8 cellular contexts compared by ENCODE assay signal in genomic region chr7:65447041-65447440, GRCh38.
DNase-seq lines count a peak whose midpoint lies in the region; ATAC-seq, FAIRE-seq and TF ChIP-seq lines count a peak whose summit lies in the region.
"Not testable (repeated sequence)": the region's sequence is repeated elsewhere in the genome, so short reads cannot be mapped to it uniquely, and the experiment has no call there.

No MANE protein-coding gene starts in this region.

- not testable (repeated sequence) for TF ChIP-seq EP300 in H1 (IDR thresholded peaks at IDR 0.05; ENCODE audit: borderline replicate concordance in 1 of 2, low read depth in 2 of 2, low read length in 2 of 2)

- H3K4ac ChIP-seq in H1 (replicated peaks; ENCODE audit: insufficient read length, low read depth, low read length), result not testable (repeated sequence)

- ATAC-seq in activated T-cell treated with anti-CD3 and anti-CD28 coated beads, Interleukin-2, amount 50 U/mL, for 72 hours (replicated peaks in 1 of 2), result not testable (repeated sequence)

- not testable (repeated sequence) for H3K79me2 ChIP-seq in GM23248 (ENCODE audit: insufficient read depth); H1 (ENCODE audit: control insufficient read depth in 1 of 2, insufficient read depth in 2 of 2, low read length in 2 of 2)

- FAIRE-seq in H1 (lab: Jason Lieb, UNC), result not testable (repeated sequence)

- peak; percentile 81 for DNase-seq in DMS53 (lab: John Stamatoyannopoulos, UW)
- peak; percentile 33 for DNase-seq in GM23248
- peak; percentile 60 for DNase-seq in NAMALWA (ENCODE audit: low spot score)
- DNase-seq in RKO (ENCODE audit: low spot score), result peak; percentile 29
- peak; percentile 5 to 6 for DNase-seq in activated T-cell treated with anti-CD3 and anti-CD28 coated beads, Interleukin-2, amount 50 U/mL, for 72 hours
- DNase-seq in H1 (ENCODE audit: low read depth in 1 of 2, low spot score in 2 of 2), result peak in 1 of 2 experiments; percentile 66
- DNase-seq in iPS DF 6.9 (ENCODE audit: low read depth, low spot score), result peak; percentile 2
- not testable (repeated sequence) for DNase-seq in type B pancreatic cell (ENCODE audit: extremely low spot score, unreplicated experiment)

- H3K14ac ChIP-seq in H1 (ENCODE audit: insufficient read length), result not testable (repeated sequence)

- 64 to 68% methylated on average over 8 of the region's 8 CpGs for WGBS in GM23248 (ENCODE audit: low coverage in 1 of 2, low lambda C conversion rate in 2 of 2, missing lambda C conversion rate in 2 of 2), 2 experiments
- 66% methylated on average over 8 of the region's 8 CpGs; no CpG with 5 or more reads in 1 of the 2 experiments for WGBS in H1 (ENCODE audit: extremely low coverage in 1 of 2, insufficient coverage in 1 of 2, insufficient read length in 1 of 2, insufficient replicate concordance in 2 of 2, low coverage in 1 of 2, low lambda C conversion rate in 2 of 2, missing lambda C conversion rate in 1 of 2), 2 experiments
- no CpG with 5 or more reads among the region's 8 CpGs for WGBS in iPS DF 6.9 (ENCODE audit: insufficient coverage, insufficient read length)

- not testable (repeated sequence) for H3K56ac ChIP-seq in H1 (replicated peaks; ENCODE audit: insufficient read length, low read depth, low read length)

- H3K23me2 ChIP-seq in H1 (ENCODE audit: low read depth, low read length), result not testable (repeated sequence)

- H3K36me3 ChIP-seq in GM23248 (ENCODE audit: low read depth); H1 (ENCODE audit: control insufficient read depth in 2 of 4, insufficient read depth in 4 of 4, low read length in 3 of 4); iPS DF 6.9 (ENCODE audit: control insufficient read depth, insufficient read depth, low read length): not testable (repeated sequence)

- not testable (repeated sequence) for H4K91ac ChIP-seq in H1 (replicated peaks; ENCODE audit: insufficient read length, low read length)

- H2BK5ac ChIP-seq in H1 (ENCODE audit: low read depth, low read length), result not testable (repeated sequence)

- not testable (repeated sequence) for H3K9me3 ChIP-seq in GM23248 (ENCODE audit: low read depth); iPS DF 6.9 (ENCODE audit: control insufficient read depth, insufficient read depth, low read length)
- peaks cover 23 to 26% of the 10 kb centered on the region in 2 experiments for H3K9me3 ChIP-seq in H1 (ENCODE audit: insufficient read depth in 2 of 2, low read depth in 1 of 2, low read length in 1 of 2)

- H3K23ac ChIP-seq in H1 (ENCODE audit: insufficient read length), result not testable (repeated sequence)

- not testable (repeated sequence) for H3K4me1 Mint-ChIP-seq in activated T-cell treated with anti-CD3 and anti-CD28 coated beads, Interleukin-2, amount 50 U/mL, for 72 hours (ENCODE audit: low read depth); type B pancreatic cell (ENCODE audit: unreplicated experiment)

- H3K27ac ChIP-seq in GM23248; H1 (ENCODE audit: low read depth, low read length); iPS DF 6.9 (ENCODE audit: low read length): not testable (repeated sequence)

- not testable (repeated sequence) for H2AK5ac ChIP-seq in H1 (ENCODE audit: low read depth, low read length)

- H3K36me3 Mint-ChIP-seq in activated T-cell treated with anti-CD3 and anti-CD28 coated beads, Interleukin-2, amount 50 U/mL, for 72 hours (ENCODE audit: insufficient read depth in 2 of 2); type B pancreatic cell: not testable (repeated sequence)

- not testable (repeated sequence) for H4K5ac ChIP-seq in H1 (ENCODE audit: insufficient read length, low read depth, low read length)

- H4K20me1 ChIP-seq in GM23248 (ENCODE audit: insufficient read depth); H1 (replicated peaks in 1 of 2; ENCODE audit: control insufficient read depth in 1 of 2, insufficient read depth in 2 of 2, low read length in 2 of 2): not testable (repeated sequence)

- in situ Hi-C loops in GM23248 (cut with MboI), result not testable (repeated sequence)

- not testable (repeated sequence) for H3K4me2 ChIP-seq in GM23248 (ENCODE audit: unreplicated experiment); H1 (ENCODE audit: insufficient read depth in 1 of 2, low read depth in 2 of 2, low read length in 2 of 2)

- CTCF ChIA-PET in H1 (lab: Charles Lee; ENCODE audit: partially characterized antibody), result interaction anchor here (0.7 to 1.2 kb wide), 4 partner anchors 9 to 37 kb away, joined by 3 read pairs; no protein-coding TSS in a partner anchor

- TF ChIP-seq CTCF in H1 (IDR thresholded peaks at IDR 0.05; ENCODE audit: control extremely low read depth in 1 of 3, insufficient read depth in 1 of 3, low read depth in 1 of 3, low read length in 3 of 3), result peak; percentile 36 to 41 (median 41); a peak in 3 of 4 replicates
- peak; percentile 50 for TF ChIP-seq CTCF in type B pancreatic cell (conservative IDR thresholded peaks at IDR 0.05)

- not testable (repeated sequence) for H2BK20ac ChIP-seq in H1 (ENCODE audit: low read length)

- H3K27me3 ChIP-seq in GM23248 (replicated peaks; ENCODE audit: insufficient read depth), result peaks cover 20% of the 10 kb centered on the region; the same call in 1 of the 2 replicates
- H3K27me3 ChIP-seq in H1 (replicated peaks in 1 of 4; ENCODE audit: control insufficient read depth in 3 of 4, extremely low read depth in 1 of 4, insufficient read depth in 3 of 4, low read length in 3 of 4); iPS DF 6.9 (ENCODE audit: control insufficient read depth, insufficient read depth, low read length): not testable (repeated sequence)

- peak; percentile 64 to 65 for TF ChIP-seq RAD21 in H1 (IDR thresholded peaks at IDR 0.05 in 1 of 2, conservative IDR thresholded peaks at IDR 0.05 in 1 of 2; ENCODE audit: low read depth in 2 of 2, low read length in 2 of 2)

- H3F3A ChIP-seq in GM23248 (ENCODE audit: insufficient read depth), result not testable (repeated sequence)

- H3K4me3 Mint-ChIP-seq in activated T-cell treated with anti-CD3 and anti-CD28 coated beads, Interleukin-2, amount 50 U/mL, for 72 hours; type B pancreatic cell: not testable (repeated sequence)

- H2BK120ac ChIP-seq in H1 (replicated peaks; ENCODE audit: low read depth, low read length), result not testable (repeated sequence)

- H4K8ac ChIP-seq in H1 (ENCODE audit: extremely low read depth, insufficient read depth, low read length), result not testable (repeated sequence)

- not testable (repeated sequence) for H3K27ac Mint-ChIP-seq in activated T-cell treated with anti-CD3 and anti-CD28 coated beads, Interleukin-2, amount 50 U/mL, for 72 hours; type B pancreatic cell

- not testable (repeated sequence) for H2BK12ac ChIP-seq in H1 (ENCODE audit: low read depth, low read length)

- not testable (repeated sequence) for H3K18ac ChIP-seq in H1 (ENCODE audit: extremely low read depth, low read length)

- not testable (repeated sequence) for H3K79me1 ChIP-seq in H1 (ENCODE audit: low read depth, low read length)

- POLR2A ChIA-PET in H1 (lab: Charles Lee; ENCODE audit: partially characterized antibody), result not testable (repeated sequence)

- not testable (repeated sequence) for H3K9me2 ChIP-seq in GM23248 (ENCODE audit: insufficient read depth)

- not testable (repeated sequence) for H3K27me3 Mint-ChIP-seq in activated T-cell treated with anti-CD3 and anti-CD28 coated beads, Interleukin-2, amount 50 U/mL, for 72 hours (ENCODE audit: low read depth); type B pancreatic cell

- H3K4me1 ChIP-seq in GM23248 (ENCODE audit: insufficient read depth); H1 (replicated peaks in 1 of 4; ENCODE audit: control insufficient read depth in 3 of 4, insufficient read depth in 4 of 4, low read length in 3 of 4); iPS DF 6.9 (ENCODE audit: control insufficient read depth, insufficient read depth, low read length): not testable (repeated sequence)

- H2AFZ ChIP-seq in GM23248; H1 (ENCODE audit: low read length): not testable (repeated sequence)

- H3K9ac ChIP-seq in GM23248; H1 (replicated peaks in 1 of 4; ENCODE audit: extremely low read depth in 1 of 4, low read depth in 3 of 4, low read length in 3 of 4): not testable (repeated sequence)

- not testable (repeated sequence) for TF ChIP-seq POLR2A in H1 (IDR thresholded peaks at IDR 0.05; ENCODE audit: control extremely low read depth in 1 of 2, low read depth in 2 of 2, low read length in 2 of 2)

- H2BK15ac ChIP-seq in H1 (ENCODE audit: low read length), result not testable (repeated sequence)

- H3K4me3 ChIP-seq in GM23248; H1 (ENCODE audit: extremely low read depth in 1 of 4, insufficient read depth in 2 of 4, low read depth in 3 of 4, low read length in 4 of 4); iPS DF 6.9 (ENCODE audit: low read length): not testable (repeated sequence)

- not testable (repeated sequence) for H3K9me3 Mint-ChIP-seq in activated T-cell treated with anti-CD3 and anti-CD28 coated beads, Interleukin-2, amount 50 U/mL, for 72 hours; type B pancreatic cell
